9 cellular contexts compared by ENCODE assay signal in the genomic region with DNA sequence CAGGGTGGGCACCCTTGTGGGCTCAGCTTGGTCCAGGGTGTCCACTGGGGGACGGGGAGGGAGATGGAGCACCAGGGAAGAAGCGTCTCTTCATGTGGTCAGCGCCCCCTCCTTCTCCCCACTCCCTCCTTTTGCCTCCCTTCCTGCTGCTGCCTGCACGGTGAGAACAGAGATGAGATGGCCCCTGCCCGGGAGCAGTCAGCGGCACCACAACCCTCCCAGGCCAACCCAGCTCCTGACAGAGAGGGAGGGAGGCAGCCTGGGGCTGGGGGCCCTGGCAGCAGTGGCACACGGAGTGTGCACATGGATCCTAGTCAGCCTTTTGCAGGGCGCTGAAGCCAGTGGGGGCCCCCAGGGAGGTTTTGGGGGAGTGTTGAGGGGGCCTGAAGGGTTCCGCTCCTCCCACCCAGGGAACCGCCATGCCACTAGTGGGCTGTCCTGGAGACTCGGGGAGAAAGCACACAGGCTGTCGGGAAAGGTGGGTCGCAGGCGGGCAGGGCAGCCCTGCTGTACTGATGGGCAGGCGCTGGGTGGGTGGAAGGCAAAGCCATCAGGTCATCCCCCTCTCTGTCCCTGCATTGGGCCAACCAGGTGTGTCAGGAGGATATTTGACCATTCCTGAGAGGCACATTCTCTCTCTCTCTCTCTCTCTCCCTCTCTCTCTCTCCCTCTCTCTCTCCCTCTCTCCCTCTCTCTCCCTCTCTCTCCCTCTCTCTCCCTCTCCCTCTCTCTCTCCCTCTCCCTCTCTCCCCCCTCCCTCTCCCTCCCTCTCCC.
DNase-seq lines count a peak whose midpoint lies in the region; ATAC-seq, FAIRE-seq and TF ChIP-seq lines count a peak whose summit lies in the region.
"Had no signal": no experiment of that assay in that cellular context is flagged by ENCODE, and none has a peak within 500 bp of the region (broad histone marks: within the 10 kb centered on the region; RNA-seq: fewer than 3 reads in every experiment).

No MANE protein-coding gene starts in this region.

- no peak for ATAC-seq in stimulated activated naive CD8-positive, alpha-beta T cell treated with anti-CD3 and anti-CD28 coated beads, Interleukin-15, Interleukin-2, amounts not matched to agents 100 U/mL and 50 U/mL, for 24 hours
- ATAC-seq in naive thymus-derived CD4-positive, alpha-beta T cell: no peak
- ATAC-seq in HG02623 (IDR thresholded peaks at IDR 0.05; ENCODE audit: unreplicated experiment): no peak

- no peaks in the 10 kb centered on the region for H3K9me3 Mint-ChIP-seq in stimulated activated naive CD8-positive, alpha-beta T cell treated with anti-CD3 and anti-CD28 coated beads, Interleukin-15, Interleukin-2, amounts not matched to agents 100 ng/mL and 50 ng/mL, for 24 hours
- no peaks in the 10 kb centered on the region for H3K9me3 Mint-ChIP-seq in astrocyte (ENCODE audit: unreplicated experiment)
- H3K9me3 Mint-ChIP-seq in naive thymus-derived CD4-positive, alpha-beta T cell: peaks cover 0 to 8% (median 0%) of the 10 kb centered on the region in 11 donors

- H3K4me2 ChIP-seq in astrocyte (ENCODE audit: low read length): peak overlapping the region; percentile 90

- no peaks in the 10 kb centered on the region for H3K36me3 Mint-ChIP-seq in stimulated activated naive CD8-positive, alpha-beta T cell treated with anti-CD3 and anti-CD28 coated beads, Interleukin-15, Interleukin-2, amounts not matched to agents 100 ng/mL and 50 ng/mL, for 24 hours (ENCODE audit: low read depth)
- no peaks in the 10 kb centered on the region for H3K36me3 Mint-ChIP-seq in astrocyte (ENCODE audit: low read depth, unreplicated experiment)
- H3K36me3 Mint-ChIP-seq in naive thymus-derived CD4-positive, alpha-beta T cell: peaks cover 0 to 3% (median 0%) of the 10 kb centered on the region in 5 donors

- H3K4me1 ChIP-seq in astrocyte (ENCODE audit: insufficient read depth, low read length): peaks cover 6% of the 10 kb centered on the region
- H3K4me1 ChIP-seq in naive thymus-derived CD4-positive, alpha-beta T cell (ENCODE audit: control insufficient read depth in 2 of 2, insufficient read depth in 2 of 2, low read length in 2 of 2): no peaks in the 10 kb centered on the region

- H3K27ac ChIP-seq in astrocyte (ENCODE audit: low read depth, low read length): no peak overlapping the region
- peak overlapping the region; percentile 88 for H3K27ac ChIP-seq in naive thymus-derived CD4-positive, alpha-beta T cell (ENCODE audit: low read depth, low read length)

- no peak overlapping the region for H2AFZ ChIP-seq in astrocyte (ENCODE audit: low read depth, low read length)

- intact Hi-C loops in naive thymus-derived CD4-positive, alpha-beta T cell (cut with micrococcal nuclease): loop anchor here in 1 of 2 donors (5.0 to 10.0 kb wide), 5 partner anchors 146 to 864 kb away; partner anchors contain the start of genes ADRM1, DIDO1, OSBPL2 and SLC17A9

- peaks cover 7% of the 10 kb centered on the region for H3K27me3 ChIP-seq in astrocyte (ENCODE audit: insufficient read depth, low read length)
- no peaks in the 10 kb centered on the region for H3K27me3 ChIP-seq in naive thymus-derived CD4-positive, alpha-beta T cell (ENCODE audit: control insufficient read depth in 2 of 2, insufficient read depth in 2 of 2, low read length in 2 of 2)

- H3K9me3 ChIP-seq in astrocyte (ENCODE audit: insufficient read depth, low read depth, low read length): no peaks in the 10 kb centered on the region
- no peaks in the 10 kb centered on the region for H3K9me3 ChIP-seq in naive thymus-derived CD4-positive, alpha-beta T cell (ENCODE audit: control insufficient read depth in 2 of 3, low read length in 3 of 3)

- no peaks in the 10 kb centered on the region for H3K36me3 ChIP-seq in astrocyte (ENCODE audit: insufficient read depth, low read length)
- H3K36me3 ChIP-seq in naive thymus-derived CD4-positive, alpha-beta T cell (ENCODE audit: control insufficient read depth in 2 of 3, insufficient read depth in 3 of 3, low read length in 3 of 3): no peaks in the 10 kb centered on the region

- CTCF ChIA-PET in naive thymus-derived CD4-positive, alpha-beta T cell (lab: Charles Lee): no interaction called here

- H3K4me3 ChIP-seq in astrocyte (ENCODE audit: insufficient read depth, low read depth, low read length): no peak overlapping the region
- peak overlapping the region; percentile 84 for H3K4me3 ChIP-seq in naive thymus-derived CD4-positive, alpha-beta T cell (ENCODE audit: low read length)

- no peaks in the 10 kb centered on the region for H3K79me2 ChIP-seq in astrocyte (ENCODE audit: insufficient read depth, low read length)

- H3K27ac Mint-ChIP-seq in stimulated activated naive CD8-positive, alpha-beta T cell treated with anti-CD3 and anti-CD28 coated beads, Interleukin-15, Interleukin-2, amounts not matched to agents 100 ng/mL and 50 ng/mL, for 24 hours: no peak overlapping the region
- H3K27ac Mint-ChIP-seq in astrocyte (ENCODE audit: unreplicated experiment): no peak overlapping the region
- peak overlapping the region in 8 of 9 donors; percentile 90 to 99 (median 96) for H3K27ac Mint-ChIP-seq in naive thymus-derived CD4-positive, alpha-beta T cell

- H3K4me1 Mint-ChIP-seq in stimulated activated naive CD8-positive, alpha-beta T cell treated with anti-CD3 and anti-CD28 coated beads, Interleukin-15, Interleukin-2, amounts not matched to agents 100 ng/mL and 50 ng/mL, for 24 hours (ENCODE audit: low read depth): peaks cover 6% of the 10 kb centered on the region
- no peaks in the 10 kb centered on the region for H3K4me1 Mint-ChIP-seq in astrocyte (ENCODE audit: low read depth, unreplicated experiment)
- H3K4me1 Mint-ChIP-seq in naive thymus-derived CD4-positive, alpha-beta T cell: peaks cover 0 to 8% (median 5%) of the 10 kb centered on the region in 7 donors

- TF ChIP-seq CTCF in astrocyte (IDR thresholded peaks at IDR 0.05; ENCODE audit: insufficient read depth, low read depth, low read length): no peak

- FAIRE-seq in astrocyte (lab: Jason Lieb, UNC): no peak
- FAIRE-seq: TTC549 had no signal

- peak overlapping the region; percentile 83 for H3K4me3 Mint-ChIP-seq in stimulated activated naive CD8-positive, alpha-beta T cell treated with anti-CD3 and anti-CD28 coated beads, Interleukin-15, Interleukin-2, amounts not matched to agents 100 ng/mL and 50 ng/mL, for 24 hours
- no peak overlapping the region for H3K4me3 Mint-ChIP-seq in astrocyte (ENCODE audit: unreplicated experiment)
- H3K4me3 Mint-ChIP-seq in naive thymus-derived CD4-positive, alpha-beta T cell: peak overlapping the region in 9 of 10 donors; percentile 16 to 95 (median 91)

- H3K27me3 Mint-ChIP-seq in stimulated activated naive CD8-positive, alpha-beta T cell treated with anti-CD3 and anti-CD28 coated beads, Interleukin-15, Interleukin-2, amounts not matched to agents 100 ng/mL and 50 ng/mL, for 24 hours: no peaks in the 10 kb centered on the region
- H3K27me3 Mint-ChIP-seq in astrocyte (ENCODE audit: low read depth, unreplicated experiment): peaks cover 23% of the 10 kb centered on the region
- H3K27me3 Mint-ChIP-seq in naive thymus-derived CD4-positive, alpha-beta T cell: no peaks in the 10 kb centered on the region

- no peak for DNase-seq in stimulated activated naive CD8-positive, alpha-beta T cell treated with anti-CD3 and anti-CD28 coated beads, Interleukin-15, Interleukin-2, amounts not matched to agents 100 U/mL and 50 U/mL, for 24 hours
- DNase-seq in astrocyte (ENCODE audit: low read depth) (no peak), NCI-H1048 (lab: John Stamatoyannopoulos, UW) (no peak), occipital lobe (lab: John Stamatoyannopoulos, UW) (no peak), NCI-H146 treated with DMSO at 0.1 percent for 48 hours (lab: John Stamatoyannopoulos, UW; ENCODE audit: unreplicated experiment) (no peak)
- DNase-seq in naive thymus-derived CD4-positive, alpha-beta T cell: peak in 3 of 9 donors; percentile 14 to 25 (median 17)

- POLR2A ChIA-PET in naive thymus-derived CD4-positive, alpha-beta T cell (lab: Charles Lee): interaction anchor here (0.6 to 1.0 kb wide), 3 partner anchors 75 to 526 kb away, joined by 3 read pairs; no protein-coding TSS in a partner anchor

- H3K9ac ChIP-seq in astrocyte (ENCODE audit: low read length): no peak overlapping the region

- no peaks in the 10 kb centered on the region for H4K20me1 ChIP-seq in astrocyte (ENCODE audit: insufficient read depth, low read length)

Comparison
In these comparisons a context has a peak if more than half of its experiments do, and no peak if none do; other contexts are left out.
1. H3K27ac Mint-ChIP-seq: peak in naive thymus-derived CD4-positive, alpha-beta T cell (8 of 9); none in stimulated activated naive CD8-positive, alpha-beta T cell treated with anti-CD3 and anti-CD28 coated beads, Interleukin-15, Interleukin-2, amounts not matched to agents 100 ng/mL and 50 ng/mL, for 24 hours (single experiment) and astrocyte (single experiment).